25 cellular contexts compared by ENCODE assay signal in genomic region chr5:129378961-129379360, GRCh38.
"Had no signal": no experiment of that assay in that cellular context is flagged by ENCODE, and none has a peak within 500 bp of the region (broad histone marks: within the 10 kb centered on the region; RNA-seq: fewer than 3 reads in every experiment).

No MANE protein-coding gene starts in this region.

- H3K4me1 ChIP-seq: gastrocnemius medialis, psoas muscle, sigmoid colon, stomach, thyroid gland, vagina had no signal

- H3K4me3 Mint-ChIP-seq: dendritic cell treated with granulocyte-macrophage colony-stimulating factor and Interleukin-4, amounts not matched to agents 40 ng/mL and 50 ng/mL, for 4 days; endodermal cell; mesothelial cell of epicardium; naive thymus-derived CD8-positive, alpha-beta T cell; nephron progenitor cell; stimulated activated naive B cell treated with anti-CD40 and anti-IgM and Interleukin-4, amounts not matched to agents 10 μg/mL and 1 μg/mL and 100 μg/mL, for 72 hours had no signal

- H3K27ac Mint-ChIP-seq: dendritic cell treated with granulocyte-macrophage colony-stimulating factor and Interleukin-4, amounts not matched to agents 40 ng/mL and 50 ng/mL, for 4 days; mesothelial cell of epicardium; naive thymus-derived CD8-positive, alpha-beta T cell; stimulated activated naive B cell treated with anti-CD40 and anti-IgM and Interleukin-4, amounts not matched to agents 10 μg/mL and 1 μg/mL and 100 μg/mL, for 72 hours had no signal

- H3K4me3 ChIP-seq: gastrocnemius medialis, lung, ovary, psoas muscle, sigmoid colon, stomach, thyroid gland, vagina had no signal

- ATAC-seq: esophagus mucosa; gastrocnemius medialis; left lobe of liver; naive thymus-derived CD8-positive, alpha-beta T cell; psoas muscle; stimulated activated naive B cell treated with anti-CD40 and anti-IgM and Interleukin-4, amounts not matched to agents 10 μg/mL and 1 μg/mL and 100 μg/mL, for 72 hours had no signal

- H3K4me1 Mint-ChIP-seq: naive thymus-derived CD8-positive, alpha-beta T cell; stimulated activated naive B cell treated with anti-CD40 and anti-IgM and Interleukin-4, amounts not matched to agents 10 μg/mL and 1 μg/mL and 100 μg/mL, for 72 hours had no signal

- H3K9me3 ChIP-seq: gastrocnemius medialis, ovary, psoas muscle, sigmoid colon, stomach, thyroid gland, vagina had no signal

- H3K27me3 ChIP-seq: gastrocnemius medialis, ovary, sigmoid colon, stomach, thyroid gland, vagina had no signal

- H3K36me3 Mint-ChIP-seq: mesothelial cell of epicardium; naive thymus-derived CD8-positive, alpha-beta T cell; stimulated activated naive B cell treated with anti-CD40 and anti-IgM and Interleukin-4, amounts not matched to agents 10 μg/mL and 1 μg/mL and 100 μg/mL, for 72 hours had no signal

- H3K27me3 Mint-ChIP-seq: dendritic cell treated with granulocyte-macrophage colony-stimulating factor and Interleukin-4, amounts not matched to agents 40 ng/mL and 50 ng/mL, for 4 days; stimulated activated naive B cell treated with anti-CD40 and anti-IgM and Interleukin-4, amounts not matched to agents 10 μg/mL and 1 μg/mL and 100 μg/mL, for 72 hours had no signal

- H3K27ac ChIP-seq: epithelial cell of prostate, gastrocnemius medialis, ovary, psoas muscle, sigmoid colon, stomach, thyroid gland, vagina had no signal

- H3K36me3 ChIP-seq: gastrocnemius medialis, ovary, sigmoid colon, stomach, thyroid gland, vagina had no signal

- DNase-seq: effector CD8-positive, alpha-beta T cell; endodermal cell; gastrocnemius medialis; head of caudate nucleus; mesenchymal stem cell; naive thymus-derived CD8-positive, alpha-beta T cell; nephron progenitor cell; occipital lobe; ovary; posterior cingulate gyrus; psoas muscle; sigmoid colon; stimulated activated CD4-positive, alpha-beta T cell treated with anti-CD3 and anti-CD28 coated beads, Interleukin-15, amount 100 ng/mL, for 24 hours; stimulated activated CD4-positive, alpha-beta T cell treated with anti-CD3 and anti-CD28 coated beads, Interleukin-2, amount 100 ng/mL, for 48 hours; stimulated activated naive B cell treated with anti-CD40 and anti-IgM and Interleukin-4, amounts not matched to agents 10 μg/mL and 1 μg/mL and 100 μg/mL, for 72 hours; stomach; thyroid gland; trophoblast cell had no signal

- H3K9me3 Mint-ChIP-seq: dendritic cell treated with granulocyte-macrophage colony-stimulating factor and Interleukin-4, amounts not matched to agents 40 ng/mL and 50 ng/mL, for 4 days; endodermal cell; mesothelial cell of epicardium; naive thymus-derived CD8-positive, alpha-beta T cell; nephron progenitor cell; stimulated activated naive B cell treated with anti-CD40 and anti-IgM and Interleukin-4, amounts not matched to agents 10 μg/mL and 1 μg/mL and 100 μg/mL, for 72 hours had no signal
